In the genomic region with DNA sequence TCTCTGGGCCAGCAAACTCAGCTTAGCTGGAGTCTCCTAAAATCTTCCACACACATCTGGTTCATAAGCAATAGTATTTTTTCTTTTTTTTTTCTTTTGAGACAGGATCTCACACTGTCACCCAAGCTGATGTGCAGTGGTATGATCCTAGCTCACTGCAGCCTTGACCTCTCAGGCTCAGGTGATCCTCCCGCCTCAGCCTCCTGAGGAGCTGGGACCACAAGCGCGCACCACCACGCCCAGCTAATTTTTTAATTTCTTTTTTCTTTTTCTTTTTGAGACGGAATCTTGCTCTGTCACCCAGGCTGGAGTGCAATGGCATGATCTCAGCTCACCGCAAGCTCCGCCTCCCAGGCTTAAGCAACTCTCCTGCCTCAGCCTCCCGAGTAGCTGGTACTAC, we compare ENCODE assay signal across 37 cellular contexts. TPM values are rescaled to one million over a fixed set of nuclear protein-coding genes. Genes with fewer than 3 reads are reported as not detected.
"Had no signal": no experiment of that assay in that cellular context is flagged by ENCODE, and none has a peak within 500 bp of the region (broad histone marks: within the 10 kb centered on the region; RNA-seq: fewer than 3 reads in every experiment).

No MANE protein-coding gene starts in this region.

- FAIRE-seq: bronchial epithelial cell, colon, endothelial cell of umbilical vein had no signal

- H3K9me3 Mint-ChIP-seq: activated naive CD4-positive, alpha-beta T cell treated with anti-CD3 and anti-CD28 coated beads, Interleukin-2, amount 50 U/mL, for 72 hours; activated T-helper 2 cell treated with anti-CD3 and anti-CD28 coated beads, Interferon-gamma antibody, Interleukin-2, Interleukin-4, amounts not matched to agents 10 μg/mL and 5 μg/mL and 100 μg/mL, durations not matched to agents 14 hours and 24 hours and 36 hours; central memory CD8-positive, alpha-beta T cell; immature natural killer cell; stimulated activated effector memory CD8-positive, alpha-beta T cell treated with anti-CD3 and anti-CD28 coated beads, Interleukin-12 subunit alpha, Interleukin-12 subunit beta, amount 100 ng/mL, for 72 hours; stimulated activated naive CD8-positive, alpha-beta T cell treated with anti-CD3 and anti-CD28 coated beads, Interleukin-15, Interleukin-2, amounts not matched to agents 100 ng/mL and 50 ng/mL, for 24 hours; T-helper 2 cell treated with Interferon-gamma antibody and Interleukin-4, amounts not matched to agents 5 μg/mL and 100 μg/mL, for 36 hours had no signal

- H3K27ac ChIP-seq: dorsolateral prefrontal cortex, gastroesophageal sphincter, heart left ventricle, right lobe of liver, thoracic aorta, uterus had no signal

- H3K36me3 Mint-ChIP-seq: activated CD8-positive, alpha-beta memory T cell treated with anti-CD3 and anti-CD28 coated beads, Interleukin-2, amount 10 ng/mL, durations not matched to agents 7 days and 5 days; activated naive CD4-positive, alpha-beta T cell treated with anti-CD3 and anti-CD28 coated beads, Interleukin-2, amount 50 U/mL, for 72 hours; immature natural killer cell; naive thymus-derived CD4-positive, alpha-beta T cell; stimulated activated effector memory CD8-positive, alpha-beta T cell treated with anti-CD3 and anti-CD28 coated beads, Interleukin-12 subunit alpha, Interleukin-12 subunit beta, amount 100 ng/mL, for 72 hours had no signal

- DNase-seq: activated CD4-positive, alpha-beta T cell treated with anti-CD3 and anti-CD28 coated beads for 36 hours; activated CD4-positive, CD25-positive, alpha-beta regulatory T cell; activated CD8-positive, alpha-beta memory T cell treated with anti-CD3 and anti-CD28 coated beads, Interleukin-2, amount 10 ng/mL, durations not matched to agents 7 days and 5 days; activated CD8-positive, alpha-beta T cell treated with anti-CD3 and anti-CD28 coated beads, Interleukin-2, amount 10 ng/mL, durations not matched to agents 7 days and 5 days; activated T-cell treated with anti-CD3 and anti-CD28 coated beads, Interleukin-2, amount 50 U/mL, for 48 hours; effector memory CD4-positive, alpha-beta T cell; heart left ventricle; hypothalamus; immature natural killer cell; midbrain; naive thymus-derived CD4-positive, alpha-beta T cell; stimulated activated CD4-positive, alpha-beta T cell treated with anti-CD3 and anti-CD28 coated beads, Interleukin-12 subunit alpha, Interleukin-12 subunit beta, amount 100 ng/mL, for 4 hours; stimulated activated CD4-positive, alpha-beta T cell treated with anti-CD3 and anti-CD28 coated beads, Interleukin-4, amount 100 ng/mL, for 1 hour; T-helper 1 cell; trophoblast cell; uterus had no signal

- H3K4me1 ChIP-seq: gastroesophageal sphincter, heart left ventricle, right lobe of liver, uterus had no signal

- H3K4me1 Mint-ChIP-seq: activated CD4-positive, alpha-beta T cell treated with anti-CD3 and anti-CD28 coated beads for 36 hours; central memory CD8-positive, alpha-beta T cell; immature natural killer cell had no signal

- H3K27ac Mint-ChIP-seq: activated CD4-positive, alpha-beta T cell treated with anti-CD3 and anti-CD28 coated beads for 36 hours; activated CD8-positive, alpha-beta memory T cell treated with anti-CD3 and anti-CD28 coated beads, Interleukin-2, amount 10 ng/mL, durations not matched to agents 7 days and 5 days; activated CD8-positive, alpha-beta T cell treated with anti-CD3 and anti-CD28 coated beads, Interleukin-2, amount 10 ng/mL, durations not matched to agents 7 days and 5 days; activated T-helper 2 cell treated with anti-CD3 and anti-CD28 coated beads, Interferon-gamma antibody, Interleukin-2, Interleukin-4, amounts not matched to agents 10 μg/mL and 5 μg/mL and 100 μg/mL, durations not matched to agents 14 hours and 24 hours and 36 hours; immature natural killer cell; naive thymus-derived CD4-positive, alpha-beta T cell; stimulated activated effector memory CD8-positive, alpha-beta T cell treated with anti-CD3 and anti-CD28 coated beads, Interleukin-12 subunit alpha, Interleukin-12 subunit beta, amount 100 ng/mL, for 72 hours; stimulated activated naive CD8-positive, alpha-beta T cell treated with anti-CD3 and anti-CD28 coated beads, Interleukin-15, Interleukin-2, amounts not matched to agents 100 ng/mL and 50 ng/mL, for 24 hours; T-helper 2 cell treated with Interferon-gamma antibody and Interleukin-4, amounts not matched to agents 5 μg/mL and 100 μg/mL, for 36 hours had no signal

- H3K4me3 Mint-ChIP-seq: activated CD4-positive, alpha-beta T cell treated with anti-CD3 and anti-CD28 coated beads for 36 hours; activated CD8-positive, alpha-beta memory T cell treated with anti-CD3 and anti-CD28 coated beads, Interleukin-2, amount 10 ng/mL, durations not matched to agents 7 days and 5 days; activated CD8-positive, alpha-beta T cell treated with anti-CD3 and anti-CD28 coated beads, Interleukin-2, amount 10 ng/mL, durations not matched to agents 7 days and 5 days; central memory CD8-positive, alpha-beta T cell; immature natural killer cell; naive thymus-derived CD4-positive, alpha-beta T cell; stimulated activated effector memory CD8-positive, alpha-beta T cell treated with anti-CD3 and anti-CD28 coated beads, Interleukin-12 subunit alpha, Interleukin-12 subunit beta, amount 100 ng/mL, for 72 hours; stimulated activated naive CD8-positive, alpha-beta T cell treated with anti-CD3 and anti-CD28 coated beads, Interleukin-15, Interleukin-2, amounts not matched to agents 100 ng/mL and 50 ng/mL, for 24 hours; T-helper 2 cell treated with Interferon-gamma antibody and Interleukin-4, amounts not matched to agents 5 μg/mL and 100 μg/mL, for 36 hours had no signal

- H3K27me3 ChIP-seq: dorsolateral prefrontal cortex, right lobe of liver, uterus had no signal

- H3K9me3 ChIP-seq: gastroesophageal sphincter, heart left ventricle, right lobe of liver, thoracic aorta, uterus had no signal

- H3K4me3 ChIP-seq: dorsolateral prefrontal cortex, gastroesophageal sphincter, heart left ventricle, right lobe of liver, thoracic aorta, uterus had no signal

- ATAC-seq: activated CD4-positive, alpha-beta T cell treated with anti-CD3 and anti-CD28 coated beads for 36 hours; activated CD8-positive, alpha-beta memory T cell treated with anti-CD3 and anti-CD28 coated beads, Interleukin-2, amount 10 ng/mL, durations not matched to agents 7 days and 5 days; activated CD8-positive, alpha-beta T cell treated with anti-CD3 and anti-CD28 coated beads, Interleukin-2, amount 10 ng/mL, durations not matched to agents 7 days and 5 days; activated naive CD4-positive, alpha-beta T cell treated with anti-CD3 and anti-CD28 coated beads, Interleukin-2, amount 50 U/mL, for 72 hours; gastroesophageal sphincter; heart left ventricle; naive thymus-derived CD4-positive, alpha-beta T cell; right lobe of liver; stimulated activated effector memory CD8-positive, alpha-beta T cell treated with anti-CD3 and anti-CD28 coated beads, Interleukin-12 subunit alpha, Interleukin-12 subunit beta, amount 100 ng/mL, for 72 hours had no signal

- H3K36me3 ChIP-seq: gastroesophageal sphincter, heart left ventricle, right lobe of liver, thoracic aorta, uterus had no signal

RNA-seq across cellular contexts. Expression of gene RNU5B-1, which starts 34.3 kb away (rescaled TPM):
- total RNA-seq: activated CD4-positive, alpha-beta T cell treated with anti-CD3 and anti-CD28 coated beads for 36 hours; activated naive CD4-positive, alpha-beta T cell treated with anti-CD3 and anti-CD28 coated beads, Interleukin-2, amount 50 U/mL, for 72 hours; activated T-helper 2 cell treated with anti-CD3 and anti-CD28 coated beads, Interferon-gamma antibody, Interleukin-2, Interleukin-4, amounts not matched to agents 10 μg/mL and 5 μg/mL and 100 μg/mL, durations not matched to agents 14 hours and 24 hours and 36 hours; bronchial epithelial cell; endothelial cell of umbilical vein; fibroblast of lung; fibroblast of villous mesenchyme; gastroesophageal sphincter; kidney epithelial cell; lower leg skin; osteoblast; skeletal muscle tissue; subcutaneous adipose tissue; thoracic aorta had no signal
- polyA plus RNA-seq: endothelial cell of umbilical vein; esophagus; fibroblast of lung; heart left ventricle; immature natural killer cell; naive thymus-derived CD4-positive, alpha-beta T cell had no signal

RNA-seq across cellular contexts. Expression of gene IGDCC3, which starts 39.0 kb away (rescaled TPM):
- total RNA-seq: activated CD4-positive, alpha-beta T cell treated with anti-CD3 and anti-CD28 coated beads for 36 hours; activated CD8-positive, alpha-beta memory T cell treated with anti-CD3 and anti-CD28 coated beads, Interleukin-2, amount 10 ng/mL, durations not matched to agents 7 days and 5 days; activated CD8-positive, alpha-beta T cell treated with anti-CD3 and anti-CD28 coated beads, Interleukin-2, amount 10 ng/mL, durations not matched to agents 7 days and 5 days; activated naive CD4-positive, alpha-beta T cell treated with anti-CD3 and anti-CD28 coated beads, Interleukin-2, amount 50 U/mL, for 72 hours; activated T-helper 2 cell treated with anti-CD3 and anti-CD28 coated beads, Interferon-gamma antibody, Interleukin-2, Interleukin-4, amounts not matched to agents 10 μg/mL and 5 μg/mL and 100 μg/mL, durations not matched to agents 14 hours and 24 hours and 36 hours; bronchial epithelial cell; endothelial cell of umbilical vein; fibroblast of lung; lower leg skin; naive thymus-derived CD4-positive, alpha-beta T cell; osteoblast; right lobe of liver; subcutaneous adipose tissue; thoracic aorta had no signal
- polyA plus RNA-seq: immature natural killer cell; naive thymus-derived CD4-positive, alpha-beta T cell had no signal

RNA-seq across cellular contexts. Expression of gene RNU5A-1, which starts 43.0 kb away (rescaled TPM):
- total RNA-seq: activated CD4-positive, alpha-beta T cell treated with anti-CD3 and anti-CD28 coated beads for 36 hours; activated CD8-positive, alpha-beta memory T cell treated with anti-CD3 and anti-CD28 coated beads, Interleukin-2, amount 10 ng/mL, durations not matched to agents 7 days and 5 days; activated CD8-positive, alpha-beta T cell treated with anti-CD3 and anti-CD28 coated beads, Interleukin-2, amount 10 ng/mL, durations not matched to agents 7 days and 5 days; activated naive CD4-positive, alpha-beta T cell treated with anti-CD3 and anti-CD28 coated beads, Interleukin-2, amount 50 U/mL, for 72 hours; activated T-helper 2 cell treated with anti-CD3 and anti-CD28 coated beads, Interferon-gamma antibody, Interleukin-2, Interleukin-4, amounts not matched to agents 10 μg/mL and 5 μg/mL and 100 μg/mL, durations not matched to agents 14 hours and 24 hours and 36 hours; bronchial epithelial cell; endothelial cell of umbilical vein; fibroblast of lung; fibroblast of villous mesenchyme; gastroesophageal sphincter; heart left ventricle; kidney epithelial cell; lower leg skin; naive thymus-derived CD4-positive, alpha-beta T cell; osteoblast; right lobe of liver; skeletal muscle tissue; subcutaneous adipose tissue; thoracic aorta; uterus had no signal
- polyA plus RNA-seq: endothelial cell of umbilical vein; esophagus; fibroblast of lung; heart left ventricle; immature natural killer cell; naive thymus-derived CD4-positive, alpha-beta T cell had no signal
